19 cellular contexts compared by ENCODE assay signal in genomic region chr7:1653500-1653899, GRCh38. TPM values are rescaled to one million over a fixed set of nuclear protein-coding genes. Genes with fewer than 3 reads are reported as not detected.
A peak's percentile ranks its signal among the peaks of the same experiment; 100 is the strongest.
DNase-seq lines count a peak whose midpoint lies in the region; ATAC-seq, FAIRE-seq and TF ChIP-seq lines count a peak whose summit lies in the region.
"Had no signal": no experiment of that assay in that cellular context is flagged by ENCODE, and none has a peak within 500 bp of the region (broad histone marks: within the 10 kb centered on the region; RNA-seq: fewer than 3 reads in every experiment).

No MANE protein-coding gene starts in this region.

- H3K18ac ChIP-seq in neuronal stem cell (ENCODE audit: low read length), result peak overlapping the region; percentile 8

- H3K4me3 ChIP-seq in BLaER1 (no peak overlapping the region), bronchial epithelial cell (ENCODE audit: low read depth, low read length) (no peak overlapping the region), neuronal stem cell (ENCODE audit: low read length in 2 of 2) (peak overlapping the region in 1 of 2 donors; percentile 43), esophagus muscularis mucosa (no peak overlapping the region)
- H3K4me3 ChIP-seq in BLaER1 treated with 17β-estradiol and CSF1 and Interleukin-3, amounts not matched to agents 10 nM and 100 nM, result no peak overlapping the region

- no peak overlapping the region for H2AK5ac ChIP-seq in neuronal stem cell (ENCODE audit: low read depth, low read length)

- H2AFZ ChIP-seq in neuronal stem cell (ENCODE audit: low read length), result no peak overlapping the region

- peak overlapping the region; percentile 65 for H3K4me2 ChIP-seq in BLaER1
- peak overlapping the region in 6 of 11 experiments; percentile 48 to 74 (median 63); a peak in 12 of 22 replicates for H3K4me2 ChIP-seq in BLaER1 treated with 17β-estradiol and CSF1 and Interleukin-3, amounts not matched to agents 10 nM and 100 nM
- H3K4me2 ChIP-seq in neuronal stem cell (ENCODE audit: insufficient read depth, low read length, poor library complexity, severe bottlenecking), result no peak overlapping the region

- H3K4ac ChIP-seq in neuronal stem cell (ENCODE audit: low read length), result no peak overlapping the region

- H2BK120ac ChIP-seq in neuronal stem cell (ENCODE audit: low read depth, low read length), result no peak overlapping the region

- intact Hi-C loops in esophagus muscularis mucosa (cut with DNase I), result no loop called here

- no peak overlapping the region for H2BK15ac ChIP-seq in neuronal stem cell (ENCODE audit: low read length)

- peaks cover 4% of the 10 kb centered on the region for H3K79me1 ChIP-seq in neuronal stem cell (ENCODE audit: low read depth, low read length)

- H2BK5ac ChIP-seq in neuronal stem cell (ENCODE audit: low read length), result no peak overlapping the region

- H3K36me3 ChIP-seq in BLaER1 (no peaks in the 10 kb centered on the region), bronchial epithelial cell (ENCODE audit: control insufficient read depth, insufficient read depth, low read length) (no peaks in the 10 kb centered on the region), neuronal stem cell (replicated peaks in 1 of 2; ENCODE audit: control insufficient read depth in 2 of 2, insufficient read depth in 2 of 2, low read length in 2 of 2) (no peaks in the 10 kb centered on the region), esophagus muscularis mucosa (no peaks in the 10 kb centered on the region)
- no peaks in the 10 kb centered on the region for H3K36me3 ChIP-seq in BLaER1 treated with 17β-estradiol and CSF1 and Interleukin-3, amounts not matched to agents 10 nM and 100 nM
- H3K36me3 ChIP-seq: BE2C had no signal

- no peak overlapping the region for H3K27ac ChIP-seq in BLaER1
- H3K27ac ChIP-seq in BLaER1 treated with 17β-estradiol and CSF1 and Interleukin-3, amounts not matched to agents 10 nM and 100 nM, result no peak overlapping the region
- no peak overlapping the region for H3K27ac ChIP-seq in neuronal stem cell (replicated peaks; ENCODE audit: low read length)
- H3K27ac ChIP-seq in esophagus muscularis mucosa (replicated peaks in 1 of 4), result no peak overlapping the region

- TF ChIP-seq EP300 in esophagus muscularis mucosa (IDR thresholded peaks at IDR 0.05), result no peak

- no peak for TF ChIP-seq POLR2A in esophagus muscularis mucosa (IDR thresholded peaks at IDR 0.05; ENCODE audit: low read depth)

- H4K91ac ChIP-seq in neuronal stem cell (ENCODE audit: low read depth, low read length, poor library complexity), result no peak overlapping the region

- peak; percentile 95 for FAIRE-seq in bronchial epithelial cell (lab: Jason Lieb, UNC)
- FAIRE-seq: A204.1, GM19239 had no signal

- no peak overlapping the region for H4K8ac ChIP-seq in neuronal stem cell (ENCODE audit: low read depth, low read length)

- no peak overlapping the region for H2BK12ac ChIP-seq in neuronal stem cell (ENCODE audit: low read length)

- H3K9ac ChIP-seq in BLaER1 (no peak overlapping the region), neuronal stem cell (ENCODE audit: low read depth, low read length, poor library complexity) (peak overlapping the region; percentile 56)
- H3K9ac ChIP-seq in BLaER1 treated with 17β-estradiol and CSF1 and Interleukin-3, amounts not matched to agents 10 nM and 100 nM, result no peak overlapping the region

- H3K23ac ChIP-seq in neuronal stem cell (ENCODE audit: low read depth, low read length, poor library complexity), result peak overlapping the region; percentile 35

- ATAC-seq in GM18868 (IDR thresholded peaks at IDR 0.05; ENCODE audit: unreplicated experiment), result no peak

- H3K27me3 ChIP-seq in BLaER1, result no peaks in the 10 kb centered on the region
- H3K27me3 ChIP-seq in BLaER1 treated with 17β-estradiol and CSF1 and Interleukin-3, amounts not matched to agents 10 nM and 100 nM, result peaks cover 0 to 16% (median 0%) of the 10 kb centered on the region in 11 experiments; a peak in 7 of 22 replicates
- no peaks in the 10 kb centered on the region for H3K27me3 ChIP-seq in bronchial epithelial cell (ENCODE audit: control insufficient read depth, insufficient read depth, low read length)
- H3K27me3 ChIP-seq in neuronal stem cell (ENCODE audit: control insufficient read depth in 3 of 3, insufficient read depth in 3 of 3, low read depth in 1 of 3, low read length in 3 of 3), result peaks cover 0 to 9% (median 0%) of the 10 kb centered on the region in 3 experiments
- peaks cover 0 to 87% (median 2%) of the 10 kb centered on the region in 4 donors for H3K27me3 ChIP-seq in esophagus muscularis mucosa

- DNase-seq in bronchial epithelial cell (ENCODE audit: low read depth) (no peak), neuronal stem cell (ENCODE audit: low spot score) (no peak), esophagus muscularis mucosa (ENCODE audit: extremely low spot score) (no peak), NCI-H2171 (lab: John Stamatoyannopoulos, UW) (no peak), HuH-7 (ENCODE audit: low spot score) (no peak)
- DNase-seq: ACHN; BE2C; Calu3; CD4-positive, alpha-beta memory T cell; DMS79 treated with DMSO at 0.1 percent for 48 hours; GF-D8; HCEC 1CT; KG1 had no signal

- no CpG with 5 or more reads among the region's 4 CpGs for WGBS in neuronal stem cell (ENCODE audit: extremely low coverage in 2 of 2, insufficient read length in 2 of 2, insufficient replicate concordance in 1 of 2), 2 donors
- WGBS in esophagus muscularis mucosa, result 94% methylated on average over 4 of the region's 4 CpGs

- no peak for TF ChIP-seq CTCF in bronchial epithelial cell (IDR thresholded peaks at IDR 0.05; ENCODE audit: insufficient read depth, low read length, severe bottlenecking)
- TF ChIP-seq CTCF in esophagus muscularis mucosa (IDR thresholded peaks at IDR 0.05), result no peak

- H3K9me3 ChIP-seq in BLaER1 (no peaks in the 10 kb centered on the region), neuronal stem cell (replicated peaks in 1 of 2; ENCODE audit: control insufficient read depth in 2 of 2, insufficient read depth in 1 of 2, low read depth in 1 of 2, low read length in 2 of 2) (peaks cover 0 to 4% of the 10 kb centered on the region in 2 donors), esophagus muscularis mucosa (no peaks in the 10 kb centered on the region)
- peaks cover 0 to 4% (median 0%) of the 10 kb centered on the region in 11 experiments; a peak in 1 of 22 replicates for H3K9me3 ChIP-seq in BLaER1 treated with 17β-estradiol and CSF1 and Interleukin-3, amounts not matched to agents 10 nM and 100 nM (replicated peaks in 1 of 11)
- H3K9me3 ChIP-seq: BE2C had no signal

- peak overlapping the region; percentile 49 for H3K14ac ChIP-seq in neuronal stem cell (ENCODE audit: low read length)

- peaks cover 72% of the 10 kb centered on the region for H3K4me1 ChIP-seq in BLaER1
- peaks cover 4 to 75% (median 62%) of the 10 kb centered on the region in 10 experiments for H3K4me1 ChIP-seq in BLaER1 treated with 17β-estradiol and CSF1 and Interleukin-3, amounts not matched to agents 10 nM and 100 nM
- H3K4me1 ChIP-seq in neuronal stem cell (ENCODE audit: control insufficient read depth in 2 of 2, insufficient read depth in 1 of 2, low read depth in 1 of 2, low read length in 2 of 2), result peaks cover 7 to 8% of the 10 kb centered on the region in 2 donors
- H3K4me1 ChIP-seq in esophagus muscularis mucosa, result peaks cover 2 to 4% (median 4%) of the 10 kb centered on the region in 4 donors

- no peaks in the 10 kb centered on the region for H4K20me1 ChIP-seq in BLaER1
- peaks cover 0 to 24% (median 0%) of the 10 kb centered on the region in 11 experiments; a peak in 3 of 22 replicates for H4K20me1 ChIP-seq in BLaER1 treated with 17β-estradiol and CSF1 and Interleukin-3, amounts not matched to agents 10 nM and 100 nM

RNA-seq across cellular contexts. Expression of gene ELFN1, which starts 16.6 kb away (rescaled TPM):
- total RNA-seq in bronchial epithelial cell, result under 0.01 TPM in 1 of 2 replicates, not detected in the other
- polyA plus RNA-seq in neuronal stem cell (2013, experiment 1 of 2), result 15.6 TPM
- polyA plus RNA-seq in neuronal stem cell (2013, experiment 2 of 2), result 16.3 TPM
- total RNA-seq in esophagus muscularis mucosa, result 1 to 10 TPM in 3 of 4 donors, under 1 TPM in 1; 0.86 to 3.3 (median 1.9) TPM
- total RNA-seq: Calu3 had no signal
- polyA plus RNA-seq: CD14-positive monocyte; CD4-positive, alpha-beta memory T cell had no signal
